ENCODE assay signal across 1 cellular context in genomic region chr20:62030834-62031434, GRCh38.
TF ChIP-seq lines count a peak whose summit lies in the region.

No MANE protein-coding gene starts in this region.

TF ChIP-seq in HepG2, 621 proteins besides CTCF, POLR2A, EP300 and RAD21 (continued from another document and continues in another):
- TF ChIP-seq ZBTB33 (CRISPR knock-in tag; IDR thresholded peaks at IDR 0.05), result peak; percentile 65
- no peak for TF ChIP-seq ADNP (CRISPR knock-in tag; IDR thresholded peaks at IDR 0.05)
- TF ChIP-seq ISX (CRISPR knock-in tag; conservative IDR thresholded peaks at IDR 0.05), result no peak
- 0 out of 2 replicates have a peak, but pooled peaks have one; percentile 30 for TF ChIP-seq ZNF616 (CRISPR knock-in tag; IDR thresholded peaks at IDR 0.05; ENCODE audit: low read depth)
- peak; percentile 51 for TF ChIP-seq KDM2A (CRISPR knock-in tag; IDR thresholded peaks at IDR 0.05; ENCODE audit: borderline replicate concordance, low read depth)
- TF ChIP-seq IRF1 (CRISPR knock-in tag; IDR thresholded peaks at IDR 0.05; ENCODE audit: low read depth), result no peak
- TF ChIP-seq SMARCE1 (IDR thresholded peaks at IDR 0.05; ENCODE audit: borderline replicate concordance), result no peak
- TF ChIP-seq ETV6 (CRISPR knock-in tag; conservative IDR thresholded peaks at IDR 0.05), result no peak
- TF ChIP-seq CBX5 (CRISPR knock-in tag; IDR thresholded peaks at IDR 0.05; ENCODE audit: borderline replicate concordance), result no peak
- TF ChIP-seq SPEN (CRISPR knock-in tag; IDR thresholded peaks at IDR 0.05; ENCODE audit: low read depth), result peak; percentile 59; the same call in 1 of the 2 replicates
- peak; percentile 89 for TF ChIP-seq ZNF441 (CRISPR knock-in tag; IDR thresholded peaks at IDR 0.05; ENCODE audit: borderline replicate concordance)
- TF ChIP-seq GLI4 (CRISPR knock-in tag; IDR thresholded peaks at IDR 0.05; ENCODE audit: borderline replicate concordance), result peak; percentile 90; the same call in 1 of the 2 replicates
- peak; percentile 65 for TF ChIP-seq SAP130 (CRISPR knock-in tag; IDR thresholded peaks at IDR 0.05; ENCODE audit: low read depth)
- TF ChIP-seq ZNF550 (CRISPR knock-in tag; IDR thresholded peaks at IDR 0.05; ENCODE audit: borderline replicate concordance), result no peak
- no peak for TF ChIP-seq ZBTB10 (CRISPR knock-in tag; IDR thresholded peaks at IDR 0.05; ENCODE audit: borderline replicate concordance)
- TF ChIP-seq YY1 (IDR thresholded peaks at IDR 0.05; ENCODE audit: insufficient read depth, insufficient replicate concordance, low read depth, low read length), result no peak
- TF ChIP-seq MAX (IDR thresholded peaks at IDR 0.05), result peak; percentile 91
- TF ChIP-seq CEBPZ (IDR thresholded peaks at IDR 0.05; ENCODE audit: low read length), result no peak
- TF ChIP-seq KIAA2018 (CRISPR knock-in tag; IDR thresholded peaks at IDR 0.05; ENCODE audit: borderline replicate concordance), result no peak
- TF ChIP-seq KDM4B (CRISPR knock-in tag; IDR thresholded peaks at IDR 0.05), result no peak
- TF ChIP-seq FOXP1 (IDR thresholded peaks at IDR 0.05), result no peak
- peak; percentile 76 for TF ChIP-seq FOXP1 (CRISPR knock-in tag; IDR thresholded peaks at IDR 0.05)
- TF ChIP-seq ZNF407 (CRISPR knock-in tag; IDR thresholded peaks at IDR 0.05; ENCODE audit: not compliant biosample characterization), result no peak
- peak; percentile 63; the same call in 1 of the 2 replicates for TF ChIP-seq GABPB1 (CRISPR knock-in tag; IDR thresholded peaks at IDR 0.05)
- TF ChIP-seq CEBPG (CRISPR knock-in tag; IDR thresholded peaks at IDR 0.05), result no peak; the same call in 1 of the 2 replicates
- 0 out of 2 replicates have a peak, but pooled peaks have one; percentile 42 for TF ChIP-seq ESRRA (CRISPR knock-in tag; IDR thresholded peaks at IDR 0.05; ENCODE audit: low read depth)
- no peak for TF ChIP-seq SRSF9 (IDR thresholded peaks at IDR 0.05; ENCODE audit: borderline replicate concordance, insufficient read depth, low read depth, low read length, poor library complexity, severe bottlenecking)
- TF ChIP-seq RBFOX2 (IDR thresholded peaks at IDR 0.05; ENCODE audit: low read depth, low read length), result no peak
